ENCODE assay signal across 1 cellular context in genomic region chr5:1110930-1111726, GRCh38.
TF ChIP-seq lines count a peak whose summit lies in the region.

No MANE protein-coding gene starts in this region.

TF ChIP-seq in HepG2, 621 proteins besides CTCF, POLR2A, EP300 and RAD21 (continued from another document and continues in another):
- TF ChIP-seq TAF1 (CRISPR knock-in tag; IDR thresholded peaks at IDR 0.05): peak; percentile 18; the same call in 1 of the 2 replicates
- TF ChIP-seq YY1 (IDR thresholded peaks at IDR 0.05; ENCODE audit: insufficient read depth, insufficient replicate concordance, low read depth, low read length): no peak
- no peak for TF ChIP-seq FOXA1 (IDR thresholded peaks at IDR 0.05)
- no peak for TF ChIP-seq FOXA1 (CRISPR knock-in tag; IDR thresholded peaks at IDR 0.05)
- TF ChIP-seq, protein P1, sequence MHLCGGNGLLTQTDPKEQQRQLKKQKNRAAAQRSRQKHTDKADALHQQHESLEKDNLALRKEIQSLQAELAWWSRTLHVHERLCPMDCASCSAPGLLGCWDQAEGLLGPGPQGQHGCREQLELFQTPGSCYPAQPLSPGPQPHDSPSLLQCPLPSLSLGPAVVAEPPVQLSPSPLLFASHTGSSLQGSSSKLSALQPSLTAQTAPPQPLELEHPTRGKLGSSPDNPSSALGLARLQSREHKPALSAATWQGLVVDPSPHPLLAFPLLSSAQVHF (CRISPR knock-in tag; IDR thresholded peaks at IDR 0.05): no peak
- no peak for TF ChIP-seq ZC3H4 (CRISPR knock-in tag; IDR thresholded peaks at IDR 0.05; ENCODE audit: borderline replicate concordance)
- 0 out of 2 replicates have a peak, but pooled peaks have one; percentile 22 for TF ChIP-seq IKZF5 (CRISPR knock-in tag; IDR thresholded peaks at IDR 0.05)
- TF ChIP-seq MEF2D (CRISPR knock-in tag; IDR thresholded peaks at IDR 0.05): no peak
- TF ChIP-seq TSC22D2 (CRISPR knock-in tag; IDR thresholded peaks at IDR 0.05; ENCODE audit: borderline replicate concordance): no peak
- TF ChIP-seq CHD4 (IDR thresholded peaks at IDR 0.05; ENCODE audit: borderline replicate concordance, low read length): no peak
- TF ChIP-seq SUZ12 (IDR thresholded peaks at IDR 0.05; ENCODE audit: low read depth, low read length): no peak
- TF ChIP-seq, protein P2, sequence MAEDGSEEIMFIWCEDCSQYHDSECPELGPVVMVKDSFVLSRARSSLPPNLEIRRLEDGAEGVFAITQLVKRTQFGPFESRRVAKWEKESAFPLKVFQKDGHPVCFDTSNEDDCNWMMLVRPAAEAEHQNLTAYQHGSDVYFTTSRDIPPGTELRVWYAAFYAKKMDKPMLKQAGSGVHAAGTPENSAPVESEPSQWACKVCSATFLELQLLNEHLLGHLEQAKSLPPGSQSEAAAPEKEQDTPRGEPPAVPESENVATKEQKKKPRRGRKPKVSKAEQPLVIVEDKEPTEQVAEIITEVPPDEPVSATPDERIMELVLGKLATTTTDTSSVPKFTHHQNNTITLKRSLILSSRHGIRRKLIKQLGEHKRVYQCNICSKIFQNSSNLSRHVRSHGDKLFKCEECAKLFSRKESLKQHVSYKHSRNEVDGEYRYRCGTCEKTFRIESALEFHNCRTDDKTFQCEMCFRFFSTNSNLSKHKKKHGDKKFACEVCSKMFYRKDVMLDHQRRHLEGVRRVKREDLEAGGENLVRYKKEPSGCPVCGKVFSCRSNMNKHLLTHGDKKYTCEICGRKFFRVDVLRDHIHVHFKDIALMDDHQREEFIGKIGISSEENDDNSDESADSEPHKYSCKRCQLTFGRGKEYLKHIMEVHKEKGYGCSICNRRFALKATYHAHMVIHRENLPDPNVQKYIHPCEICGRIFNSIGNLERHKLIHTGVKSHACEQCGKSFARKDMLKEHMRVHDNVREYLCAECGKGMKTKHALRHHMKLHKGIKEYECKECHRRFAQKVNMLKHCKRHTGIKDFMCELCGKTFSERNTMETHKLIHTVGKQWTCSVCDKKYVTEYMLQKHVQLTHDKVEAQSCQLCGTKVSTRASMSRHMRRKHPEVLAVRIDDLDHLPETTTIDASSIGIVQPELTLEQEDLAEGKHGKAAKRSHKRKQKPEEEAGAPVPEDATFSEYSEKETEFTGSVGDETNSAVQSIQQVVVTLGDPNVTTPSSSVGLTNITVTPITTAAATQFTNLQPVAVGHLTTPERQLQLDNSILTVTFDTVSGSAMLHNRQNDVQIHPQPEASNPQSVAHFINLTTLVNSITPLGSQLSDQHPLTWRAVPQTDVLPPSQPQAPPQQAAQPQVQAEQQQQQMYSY (CRISPR knock-in tag; IDR thresholded peaks at IDR 0.05): 0 out of 2 replicates have a peak, but pooled peaks have one; percentile 5
- TF ChIP-seq CBFB (CRISPR knock-in tag; IDR thresholded peaks at IDR 0.05): no peak
- TF ChIP-seq ZNF446 (CRISPR knock-in tag; IDR thresholded peaks at IDR 0.05): no peak
- TF ChIP-seq, protein P3, sequence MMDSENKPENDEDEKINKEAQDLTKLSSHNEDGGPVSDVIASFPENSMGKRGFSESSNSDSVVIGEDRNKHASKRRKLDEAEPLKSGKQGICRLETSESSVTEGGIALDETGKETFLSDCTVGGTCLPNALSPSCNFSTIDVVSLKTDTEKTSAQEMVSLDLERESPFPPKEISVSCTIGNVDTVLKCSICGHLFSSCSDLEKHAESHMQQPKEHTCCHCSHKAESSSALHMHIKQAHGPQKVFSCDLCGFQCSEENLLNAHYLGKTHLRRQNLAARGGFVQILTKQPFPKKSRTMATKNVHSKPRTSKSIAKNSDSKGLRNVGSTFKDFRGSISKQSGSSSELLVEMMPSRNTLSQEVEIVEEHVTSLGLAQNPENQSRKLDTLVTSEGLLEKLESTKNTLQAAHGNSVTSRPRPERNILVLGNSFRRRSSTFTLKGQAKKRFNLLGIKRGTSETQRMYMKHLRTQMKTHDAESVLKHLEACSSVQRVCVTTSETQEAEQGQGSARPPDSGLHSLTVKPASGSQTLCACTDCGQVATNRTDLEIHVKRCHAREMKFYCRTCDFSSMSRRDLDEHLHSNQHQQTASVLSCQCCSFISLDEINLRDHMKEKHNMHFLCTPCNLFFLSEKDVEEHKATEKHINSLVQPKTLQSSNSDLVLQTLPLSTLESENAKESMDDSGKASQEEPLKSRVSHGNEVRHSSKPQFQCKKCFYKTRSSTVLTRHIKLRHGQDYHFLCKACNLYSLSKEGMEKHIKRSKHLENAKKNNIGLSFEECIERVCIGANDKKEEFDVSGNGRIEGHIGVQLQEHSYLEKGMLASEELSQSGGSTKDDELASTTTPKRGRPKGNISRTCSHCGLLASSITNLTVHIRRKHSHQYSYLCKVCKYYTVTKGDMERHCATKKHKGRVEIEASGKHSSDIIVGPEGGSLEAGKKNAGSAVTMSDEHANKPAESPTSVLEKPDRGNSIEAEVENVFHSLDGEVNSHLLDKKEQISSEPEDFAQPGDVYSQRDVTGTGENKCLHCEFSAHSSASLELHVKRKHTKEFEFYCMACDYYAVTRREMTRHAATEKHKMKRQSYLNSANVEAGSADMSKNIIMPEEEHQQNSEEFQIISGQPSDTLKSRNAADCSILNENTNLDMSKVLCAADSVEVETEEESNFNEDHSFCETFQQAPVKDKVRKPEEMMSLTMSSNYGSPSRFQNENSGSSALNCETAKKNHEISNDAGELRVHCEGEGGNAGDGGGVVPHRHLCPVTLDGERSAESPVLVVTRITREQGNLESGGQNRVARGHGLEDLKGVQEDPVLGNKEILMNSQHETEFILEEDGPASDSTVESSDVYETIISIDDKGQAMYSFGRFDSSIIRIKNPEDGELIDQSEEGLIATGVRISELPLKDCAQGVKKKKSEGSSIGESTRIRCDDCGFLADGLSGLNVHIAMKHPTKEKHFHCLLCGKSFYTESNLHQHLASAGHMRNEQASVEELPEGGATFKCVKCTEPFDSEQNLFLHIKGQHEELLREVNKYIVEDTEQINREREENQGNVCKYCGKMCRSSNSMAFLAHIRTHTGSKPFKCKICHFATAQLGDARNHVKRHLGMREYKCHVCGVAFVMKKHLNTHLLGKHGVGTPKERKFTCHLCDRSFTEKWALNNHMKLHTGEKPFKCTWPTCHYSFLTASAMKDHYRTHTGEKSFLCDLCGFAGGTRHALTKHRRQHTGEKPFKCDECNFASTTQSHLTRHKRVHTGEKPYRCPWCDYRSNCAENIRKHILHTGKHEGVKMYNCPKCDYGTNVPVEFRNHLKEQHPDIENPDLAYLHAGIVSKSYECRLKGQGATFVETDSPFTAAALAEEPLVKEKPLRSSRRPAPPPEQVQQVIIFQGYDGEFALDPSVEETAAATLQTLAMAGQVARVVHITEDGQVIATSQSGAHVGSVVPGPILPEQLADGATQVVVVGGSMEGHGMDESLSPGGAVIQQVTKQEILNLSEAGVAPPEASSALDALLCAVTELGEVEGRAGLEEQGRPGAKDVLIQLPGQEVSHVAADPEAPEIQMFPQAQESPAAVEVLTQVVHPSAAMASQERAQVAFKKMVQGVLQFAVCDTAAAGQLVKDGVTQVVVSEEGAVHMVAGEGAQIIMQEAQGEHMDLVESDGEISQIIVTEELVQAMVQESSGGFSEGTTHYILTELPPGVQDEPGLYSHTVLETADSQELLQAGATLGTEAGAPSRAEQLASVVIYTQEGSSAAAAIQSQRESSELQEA (CRISPR knock-in tag; IDR thresholded peaks at IDR 0.05; ENCODE audit: not compliant biosample characterization): no peak
- no peak for TF ChIP-seq HMGXB3 (CRISPR knock-in tag; IDR thresholded peaks at IDR 0.05; ENCODE audit: borderline replicate concordance)
- peak; percentile 53 for TF ChIP-seq RFX1 (IDR thresholded peaks at IDR 0.05)
- TF ChIP-seq SAP130 (CRISPR knock-in tag; IDR thresholded peaks at IDR 0.05; ENCODE audit: low read depth): peak; percentile 61; the same call in 1 of the 2 replicates
- TF ChIP-seq, protein P4, sequence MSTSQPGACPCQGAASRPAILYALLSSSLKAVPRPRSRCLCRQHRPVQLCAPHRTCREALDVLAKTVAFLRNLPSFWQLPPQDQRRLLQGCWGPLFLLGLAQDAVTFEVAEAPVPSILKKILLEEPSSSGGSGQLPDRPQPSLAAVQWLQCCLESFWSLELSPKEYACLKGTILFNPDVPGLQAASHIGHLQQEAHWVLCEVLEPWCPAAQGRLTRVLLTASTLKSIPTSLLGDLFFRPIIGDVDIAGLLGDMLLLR (CRISPR knock-in tag; IDR thresholded peaks at IDR 0.05): no peak
- TF ChIP-seq ZSCAN9 (CRISPR knock-in tag; IDR thresholded peaks at IDR 0.05; ENCODE audit: borderline replicate concordance): no peak
- TF ChIP-seq PATZ1 (CRISPR knock-in tag; IDR thresholded peaks at IDR 0.05): peak; percentile 66
- no peak for TF ChIP-seq NRL (CRISPR knock-in tag; IDR thresholded peaks at IDR 0.05; ENCODE audit: borderline replicate concordance)
- no peak for TF ChIP-seq MAF1 (CRISPR knock-in tag; IDR thresholded peaks at IDR 0.05; ENCODE audit: borderline replicate concordance)
- TF ChIP-seq ZNF563 (CRISPR knock-in tag; IDR thresholded peaks at IDR 0.05): no peak
- TF ChIP-seq HNRNPL (IDR thresholded peaks at IDR 0.05; ENCODE audit: low read depth, low read length): peak; percentile 95
- TF ChIP-seq, protein P5, sequence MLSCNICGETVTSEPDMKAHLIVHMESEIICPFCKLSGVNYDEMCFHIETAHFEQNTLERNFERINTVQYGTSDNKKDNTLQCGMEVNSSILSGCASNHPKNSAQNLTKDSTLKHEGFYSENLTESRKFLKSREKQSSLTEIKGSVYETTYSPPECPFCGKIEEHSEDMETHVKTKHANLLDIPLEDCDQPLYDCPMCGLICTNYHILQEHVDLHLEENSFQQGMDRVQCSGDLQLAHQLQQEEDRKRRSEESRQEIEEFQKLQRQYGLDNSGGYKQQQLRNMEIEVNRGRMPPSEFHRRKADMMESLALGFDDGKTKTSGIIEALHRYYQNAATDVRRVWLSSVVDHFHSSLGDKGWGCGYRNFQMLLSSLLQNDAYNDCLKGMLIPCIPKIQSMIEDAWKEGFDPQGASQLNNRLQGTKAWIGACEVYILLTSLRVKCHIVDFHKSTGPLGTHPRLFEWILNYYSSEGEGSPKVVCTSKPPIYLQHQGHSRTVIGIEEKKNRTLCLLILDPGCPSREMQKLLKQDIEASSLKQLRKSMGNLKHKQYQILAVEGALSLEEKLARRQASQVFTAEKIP (CRISPR knock-in tag; IDR thresholded peaks at IDR 0.05; ENCODE audit: borderline replicate concordance): no peak
- no peak for TF ChIP-seq SPEN (CRISPR knock-in tag; IDR thresholded peaks at IDR 0.05; ENCODE audit: low read depth)
- no peak for TF ChIP-seq GATA4 (IDR thresholded peaks at IDR 0.05; ENCODE audit: borderline replicate concordance, low read depth)
- no peak for TF ChIP-seq PAX8 (CRISPR knock-in tag; IDR thresholded peaks at IDR 0.05; ENCODE audit: borderline replicate concordance)
- TF ChIP-seq CBX2 (IDR thresholded peaks at IDR 0.05; ENCODE audit: low read depth, low read length): no peak
- no peak for TF ChIP-seq CBX2 (CRISPR knock-in tag; IDR thresholded peaks at IDR 0.05; ENCODE audit: low read depth)
- TF ChIP-seq IRF9 (CRISPR knock-in tag; IDR thresholded peaks at IDR 0.05; ENCODE audit: borderline replicate concordance): no peak
- TF ChIP-seq ZNF672 (CRISPR knock-in tag; IDR thresholded peaks at IDR 0.05): no peak
